ENCODE assay signal across 8 cellular contexts in genomic region chrX:47561653-47562151, GRCh38. TPM values are rescaled to one million over a fixed set of nuclear protein-coding genes. Genes with fewer than 3 reads are reported as not detected.
A peak's percentile ranks its signal among the peaks of the same experiment; 100 is the strongest.
DNase-seq lines count a peak whose midpoint lies in the region; ATAC-seq and TF ChIP-seq lines count a peak whose summit lies in the region.

No MANE protein-coding gene starts in this region.

- H3K36me3 ChIP-seq in BLaER1 treated with 17β-estradiol and CSF1 and Interleukin-3, amounts not matched to agents 10 nM and 100 nM = peaks cover 0 to 27% (median 16%) of the 10 kb centered on the region in 11 experiments; a peak in 16 of 22 replicates
- H3K36me3 ChIP-seq in MM.1S (replicated peaks; ENCODE audit: insufficient read depth, low read length) (no peaks in the 10 kb centered on the region), neural cell (ENCODE audit: insufficient read depth, low read length) (no peaks in the 10 kb centered on the region)
- H3K36me3 ChIP-seq in effector memory CD4-positive, alpha-beta T cell (ENCODE audit: control insufficient read depth, insufficient read depth, low read length) = peaks cover 21% of the 10 kb centered on the region

- no peak for ATAC-seq in GM21717 (IDR thresholded peaks at IDR 0.05; ENCODE audit: unreplicated experiment)

- peak overlapping the region; percentile 87 to 94 (median 89); a peak in 21 of 22 replicates for H3K27ac ChIP-seq in BLaER1 treated with 17β-estradiol and CSF1 and Interleukin-3, amounts not matched to agents 10 nM and 100 nM
- H3K27ac ChIP-seq in MM.1S (ENCODE audit: low read length) = no peak overlapping the region; the same call in 1 of the 2 replicates
- H3K27ac ChIP-seq in effector memory CD4-positive, alpha-beta T cell (ENCODE audit: insufficient read depth, low read length, poor library complexity, severe bottlenecking) = peak overlapping the region; percentile 97
- H3K27ac ChIP-seq in neural cell (ENCODE audit: low read length) = peak overlapping the region; percentile 92

- peaks cover 0 to 11% (median 0%) of the 10 kb centered on the region in 11 experiments; a peak in 2 of 22 replicates for H3K9me3 ChIP-seq in BLaER1 treated with 17β-estradiol and CSF1 and Interleukin-3, amounts not matched to agents 10 nM and 100 nM (replicated peaks in 1 of 11)
- H3K9me3 ChIP-seq in MM.1S (replicated peaks; ENCODE audit: insufficient read depth, low read length) (no peaks in the 10 kb centered on the region), neural cell (ENCODE audit: low read length) (no peaks in the 10 kb centered on the region)
- H3K9me3 ChIP-seq in effector memory CD4-positive, alpha-beta T cell (ENCODE audit: control insufficient read depth, low read length) = no peaks in the 10 kb centered on the region

- peak overlapping the region; percentile 62 to 85 (median 76) for H3K4me2 ChIP-seq in BLaER1 treated with 17β-estradiol and CSF1 and Interleukin-3, amounts not matched to agents 10 nM and 100 nM
- H3K4me2 ChIP-seq in MM.1S (ENCODE audit: low read depth, low read length) (peak overlapping the region; percentile 78), neural cell (ENCODE audit: low read length) (no peak overlapping the region)

- no peaks in the 10 kb centered on the region for H3F3A ChIP-seq in MM.1S (ENCODE audit: insufficient read depth, low read length)
- no peaks in the 10 kb centered on the region for H3F3A ChIP-seq in neural cell (ENCODE audit: insufficient read depth, low read length, poor library complexity, severe bottlenecking)

- H3K79me2 ChIP-seq in MM.1S (ENCODE audit: low read length) = peaks cover 27% of the 10 kb centered on the region
- H3K79me2 ChIP-seq in neural cell (replicated peaks; ENCODE audit: insufficient read depth, low read length) = peaks cover 7% of the 10 kb centered on the region

- no peaks in the 10 kb centered on the region for H3K9me2 ChIP-seq in MM.1S (replicated peaks; ENCODE audit: insufficient read depth, low read length)
- H3K9me2 ChIP-seq in neural cell (ENCODE audit: insufficient read depth, low read length) = no peaks in the 10 kb centered on the region

- peak overlapping the region; percentile 55 to 76 (median 71) for H3K4me3 ChIP-seq in BLaER1 treated with 17β-estradiol and CSF1 and Interleukin-3, amounts not matched to agents 10 nM and 100 nM
- H3K4me3 ChIP-seq in MM.1S (ENCODE audit: low read length) = peak overlapping the region; percentile 91
- peak overlapping the region; percentile 71 for H3K4me3 ChIP-seq in effector memory CD4-positive, alpha-beta T cell (ENCODE audit: insufficient read depth, low read depth, low read length, poor library complexity, severe bottlenecking)
- peak overlapping the region; percentile 78 for H3K4me3 ChIP-seq in neural cell (ENCODE audit: low read length)

- H3K4me1 ChIP-seq in BLaER1 treated with 17β-estradiol and CSF1 and Interleukin-3, amounts not matched to agents 10 nM and 100 nM = peaks cover 24 to 51% (median 42%) of the 10 kb centered on the region in 10 experiments
- H3K4me1 ChIP-seq in MM.1S (ENCODE audit: low read length) = no peaks in the 10 kb centered on the region
- H3K4me1 ChIP-seq in effector memory CD4-positive, alpha-beta T cell (ENCODE audit: control insufficient read depth, insufficient read depth, low read length, poor library complexity, severe bottlenecking) = peaks cover 9% of the 10 kb centered on the region

- H4K20me1 ChIP-seq in BLaER1 treated with 17β-estradiol and CSF1 and Interleukin-3, amounts not matched to agents 10 nM and 100 nM = peaks cover 3 to 44% (median 26%) of the 10 kb centered on the region in 11 experiments; a peak in 18 of 22 replicates
- H4K20me1 ChIP-seq in MM.1S (ENCODE audit: insufficient read depth, low read length) (no peaks in the 10 kb centered on the region), neural cell (ENCODE audit: insufficient read depth) (no peaks in the 10 kb centered on the region)

- DNase-seq in MM.1S = no peak
- no peak for DNase-seq in effector memory CD4-positive, alpha-beta T cell
- no peak for DNase-seq in NCI-H1048 (lab: John Stamatoyannopoulos, UW)
- no peak for DNase-seq in islet precursor cell
- DNase-seq in GOT3 (lab: John Stamatoyannopoulos, UW) = no peak

- H2AFZ ChIP-seq in MM.1S (ENCODE audit: low read length) (no peak overlapping the region), neural cell (ENCODE audit: low read depth, low read length) (peak overlapping the region; percentile 33)

- peaks cover 5 to 45% (median 23%) of the 10 kb centered on the region in 11 experiments; a peak in 17 of 22 replicates for H3K27me3 ChIP-seq in BLaER1 treated with 17β-estradiol and CSF1 and Interleukin-3, amounts not matched to agents 10 nM and 100 nM
- H3K27me3 ChIP-seq in MM.1S (replicated peaks; ENCODE audit: insufficient read depth, low read length) (no peaks in the 10 kb centered on the region), neural cell (ENCODE audit: insufficient read depth, low read depth, low read length) (no peaks in the 10 kb centered on the region)
- no peaks in the 10 kb centered on the region for H3K27me3 ChIP-seq in effector memory CD4-positive, alpha-beta T cell (replicated peaks; ENCODE audit: control insufficient read depth, insufficient read depth, low read length, poor library complexity, severe bottlenecking)

- peak overlapping the region; percentile 84 to 91 (median 88) for H3K9ac ChIP-seq in BLaER1 treated with 17β-estradiol and CSF1 and Interleukin-3, amounts not matched to agents 10 nM and 100 nM
- H3K9ac ChIP-seq in MM.1S (ENCODE audit: low read length) (peak overlapping the region; percentile 95; the same call in 1 of the 2 replicates), neural cell (ENCODE audit: low read length) (peak overlapping the region; percentile 88)

- TF ChIP-seq RAD21 in neural cell (conservative IDR thresholded peaks at IDR 0.05) = no peak

- TF ChIP-seq EP300 in neural cell (conservative IDR thresholded peaks at IDR 0.05; ENCODE audit: poor library complexity, severe bottlenecking) = no peak

- TF ChIP-seq CTCF in MM.1S (IDR thresholded peaks at IDR 0.05; ENCODE audit: low read length) = no peak
- no peak for TF ChIP-seq CTCF in neural cell (IDR thresholded peaks at IDR 0.05; ENCODE audit: poor library complexity, severe bottlenecking)

TF ChIP-seq in neural cell, 6 proteins besides CTCF, POLR2A, EP300 and RAD21:
- no peak for TF ChIP-seq TAF1 (IDR thresholded peaks at IDR 0.05; ENCODE audit: low read depth)
- TF ChIP-seq SMC3 (conservative IDR thresholded peaks at IDR 0.05; ENCODE audit: poor library complexity) = no peak
- TF ChIP-seq MXI1 (conservative IDR thresholded peaks at IDR 0.05; ENCODE audit: poor library complexity, severe bottlenecking) = no peak
- no peak for TF ChIP-seq POLR2AphosphoS5 (IDR thresholded peaks at IDR 0.05)
- TF ChIP-seq, protein P1, sequence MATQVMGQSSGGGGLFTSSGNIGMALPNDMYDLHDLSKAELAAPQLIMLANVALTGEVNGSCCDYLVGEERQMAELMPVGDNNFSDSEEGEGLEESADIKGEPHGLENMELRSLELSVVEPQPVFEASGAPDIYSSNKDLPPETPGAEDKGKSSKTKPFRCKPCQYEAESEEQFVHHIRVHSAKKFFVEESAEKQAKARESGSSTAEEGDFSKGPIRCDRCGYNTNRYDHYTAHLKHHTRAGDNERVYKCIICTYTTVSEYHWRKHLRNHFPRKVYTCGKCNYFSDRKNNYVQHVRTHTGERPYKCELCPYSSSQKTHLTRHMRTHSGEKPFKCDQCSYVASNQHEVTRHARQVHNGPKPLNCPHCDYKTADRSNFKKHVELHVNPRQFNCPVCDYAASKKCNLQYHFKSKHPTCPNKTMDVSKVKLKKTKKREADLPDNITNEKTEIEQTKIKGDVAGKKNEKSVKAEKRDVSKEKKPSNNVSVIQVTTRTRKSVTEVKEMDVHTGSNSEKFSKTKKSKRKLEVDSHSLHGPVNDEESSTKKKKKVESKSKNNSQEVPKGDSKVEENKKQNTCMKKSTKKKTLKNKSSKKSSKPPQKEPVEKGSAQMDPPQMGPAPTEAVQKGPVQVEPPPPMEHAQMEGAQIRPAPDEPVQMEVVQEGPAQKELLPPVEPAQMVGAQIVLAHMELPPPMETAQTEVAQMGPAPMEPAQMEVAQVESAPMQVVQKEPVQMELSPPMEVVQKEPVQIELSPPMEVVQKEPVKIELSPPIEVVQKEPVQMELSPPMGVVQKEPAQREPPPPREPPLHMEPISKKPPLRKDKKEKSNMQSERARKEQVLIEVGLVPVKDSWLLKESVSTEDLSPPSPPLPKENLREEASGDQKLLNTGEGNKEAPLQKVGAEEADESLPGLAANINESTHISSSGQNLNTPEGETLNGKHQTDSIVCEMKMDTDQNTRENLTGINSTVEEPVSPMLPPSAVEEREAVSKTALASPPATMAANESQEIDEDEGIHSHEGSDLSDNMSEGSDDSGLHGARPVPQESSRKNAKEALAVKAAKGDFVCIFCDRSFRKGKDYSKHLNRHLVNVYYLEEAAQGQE (IDR thresholded peaks at IDR 0.05; ENCODE audit: borderline replicate concordance) = no peak
- TF ChIP-seq EZH2 (IDR thresholded peaks at IDR 0.05; ENCODE audit: borderline replicate concordance, insufficient read depth, low read length, poor library complexity, severe bottlenecking) = no peak
TF ChIP-seq in neural cell: peak in this region for 0.

RNA-seq across cellular contexts. Expression of gene ARAF, which starts 0.7 kb away (rescaled TPM):
- 9.9 and 25.0 TPM in 2 replicates for polyA plus RNA-seq in neural cell
- 15.3 and 17.3 TPM in 2 replicates for polyA minus RNA-seq in neural cell

RNA-seq across cellular contexts. Expression of gene TIMP1, which starts 20.5 kb away (rescaled TPM):
- polyA plus RNA-seq in neural cell = 2.0 and 3.9 TPM in 2 replicates
- polyA minus RNA-seq in neural cell = 0.97 TPM in 1 of 2 replicates, not detected in the other

RNA-seq across cellular contexts. Expression of gene SYN1, which starts 58.0 kb away (rescaled TPM):
- polyA plus RNA-seq in neural cell = 4.3 and 6.7 TPM in 2 replicates
- polyA minus RNA-seq in neural cell = 10.7 and 10.9 TPM in 2 replicates
